9 cellular contexts compared by ENCODE assay signal in genomic region chr9:127805620-127806019, GRCh38. TPM values are rescaled to one million over a fixed set of nuclear protein-coding genes. Genes with fewer than 3 reads are reported as not detected.
DNase-seq lines count a peak whose midpoint lies in the region; ATAC-seq and TF ChIP-seq lines count a peak whose summit lies in the region.
"Had no signal": no experiment of that assay in that cellular context is flagged by ENCODE, and none has a peak within 500 bp of the region (broad histone marks: within the 10 kb centered on the region; RNA-seq: fewer than 3 reads in every experiment).

No MANE protein-coding gene starts in this region.

- H3K36me3 Mint-ChIP-seq in activated CD8-positive, alpha-beta memory T cell treated with anti-CD3 and anti-CD28 coated beads, Interleukin-2, amount 10 ng/mL, durations not matched to agents 7 days and 5 days = peaks cover 22% of the 10 kb centered on the region

- intact Hi-C loops in mammary epithelial cell (cut with micrococcal nuclease) = no loop called here

- dilution Hi-C loops in mammary epithelial cell (cut with HindIII; ENCODE audit: low sequenced_read_pairs) = loop anchor here (5.0 kb wide), 1 partner anchor 67 kb away; no protein-coding TSS in a partner anchor

- H3K4me3 ChIP-seq in mammary epithelial cell (replicated peaks in 1 of 3; ENCODE audit: insufficient read depth in 1 of 3, low read depth in 2 of 3, low read length in 3 of 3) (no peak overlapping the region), suprapubic skin (no peak overlapping the region)

- in situ Hi-C loops in mammary epithelial cell (cut with MboI; ENCODE audit: low sequenced_read_pairs in 2 of 2) = no loop called here

- no peak for TF ChIP-seq EP300 in suprapubic skin (IDR thresholded peaks at IDR 0.05)

- no peaks in the 10 kb centered on the region for H4K20me1 ChIP-seq in mammary epithelial cell (ENCODE audit: insufficient read depth, low read length)

- peak; percentile 64 for DNase-seq in activated CD8-positive, alpha-beta memory T cell treated with anti-CD3 and anti-CD28 coated beads, Interleukin-2, amount 10 ng/mL, durations not matched to agents 7 days and 5 days
- DNase-seq in activated CD8-positive, alpha-beta memory T cell treated with anti-CD3 and anti-CD28 coated beads, Interleukin-2, amount 50 U/mL, for 4 hours = no peak
- DNase-seq in NCI-H510A (lab: John Stamatoyannopoulos, UW) = peak; percentile 48
- DNase-seq in mammary epithelial cell = no peak
- DNase-seq in stimulated activated CD4-positive, alpha-beta T cell treated with anti-CD3 and anti-CD28 coated beads, Interleukin-2, amount 100 ng/mL, for 48 hours = peak; percentile 39 to 40
- no peak for DNase-seq in suprapubic skin (ENCODE audit: low spot score in 2 of 2)
- no peak for DNase-seq in NCI-H2029 (lab: John Stamatoyannopoulos, UW)

- H3K4me2 ChIP-seq in mammary epithelial cell (ENCODE audit: insufficient read depth, low read depth, low read length) = no peak overlapping the region

- ATAC-seq in activated CD8-positive, alpha-beta memory T cell treated with anti-CD3 and anti-CD28 coated beads, Interleukin-2, amount 10 ng/mL, durations not matched to agents 7 days and 5 days = no peak
- no peak for ATAC-seq in HG02973 (IDR thresholded peaks at IDR 0.05; ENCODE audit: unreplicated experiment)
- ATAC-seq: esophagus mucosa had no signal

- TF ChIP-seq POLR2A in suprapubic skin (IDR thresholded peaks at IDR 0.05) = no peak

- CTCF ChIA-PET in activated CD8-positive, alpha-beta memory T cell treated with anti-CD3 and anti-CD28 coated beads, Interleukin-2, amount 10 ng/mL, durations not matched to agents 7 days and 5 days (lab: Charles Lee) = interaction anchor here (0.7 to 5.3 kb wide), 11 partner anchors 8 to 112 kb away, joined by 3 to 30 read pairs (median 4); partner anchors contain the start of gene TOR2A
- CTCF ChIA-PET in mammary epithelial cell (lab: Charles Lee; ENCODE audit: low non-redundant PET) = interaction anchor here (0.9 kb wide), 1 partner anchor 69 kb away, joined by 3 read pairs; no protein-coding TSS in a partner anchor

- TF ChIP-seq CTCF in mammary epithelial cell (conservative IDR thresholded peaks at IDR 0.05 in 1 of 2, IDR thresholded peaks at IDR 0.05 in 1 of 2; ENCODE audit: extremely low read depth in 1 of 2, insufficient read depth in 1 of 2, low read depth in 1 of 2, low read length in 2 of 2) (peak; percentile 3 to 34), suprapubic skin (IDR thresholded peaks at IDR 0.05) (peak in 1 of 2 donors; percentile 16)

- H3K4me1 ChIP-seq in mammary epithelial cell (ENCODE audit: insufficient read depth, low read length) (peaks cover 37% of the 10 kb centered on the region), suprapubic skin (peaks cover 47% of the 10 kb centered on the region)

- H3K27me3 Mint-ChIP-seq in activated CD8-positive, alpha-beta memory T cell treated with anti-CD3 and anti-CD28 coated beads, Interleukin-2, amount 10 ng/mL, durations not matched to agents 7 days and 5 days = no peaks in the 10 kb centered on the region

- peaks cover 2% of the 10 kb centered on the region for H3K36me3 ChIP-seq in mammary epithelial cell (ENCODE audit: insufficient read depth, low read length)
- H3K36me3 ChIP-seq in suprapubic skin = peaks cover 28% of the 10 kb centered on the region

- H3K9me3 ChIP-seq in mammary epithelial cell (replicated peaks; ENCODE audit: insufficient read depth, low read length) (no peaks in the 10 kb centered on the region), suprapubic skin (no peaks in the 10 kb centered on the region)

- WGBS in mammary epithelial cell (ENCODE audit: low coverage, missing lambda C conversion rate) = 73% methylated on average over 8 of the region's 8 CpGs
- 81% methylated on average over 8 of the region's 8 CpGs for WGBS in suprapubic skin

- H3K9me3 Mint-ChIP-seq in activated CD8-positive, alpha-beta memory T cell treated with anti-CD3 and anti-CD28 coated beads, Interleukin-2, amount 10 ng/mL, durations not matched to agents 7 days and 5 days (ENCODE audit: low read depth) = no peaks in the 10 kb centered on the region

- H3K27me3 ChIP-seq in mammary epithelial cell (ENCODE audit: insufficient read depth, low read length) (no peaks in the 10 kb centered on the region), suprapubic skin (no peaks in the 10 kb centered on the region)

- H3K4me3 Mint-ChIP-seq in activated CD8-positive, alpha-beta memory T cell treated with anti-CD3 and anti-CD28 coated beads, Interleukin-2, amount 10 ng/mL, durations not matched to agents 7 days and 5 days = no peak overlapping the region

- no peak overlapping the region for H3K27ac ChIP-seq in mammary epithelial cell (ENCODE audit: insufficient read depth, low read depth, low read length)
- H3K27ac ChIP-seq in suprapubic skin = no peak overlapping the region

- H3K9ac ChIP-seq in mammary epithelial cell (ENCODE audit: insufficient read depth, low read length) = no peak overlapping the region

- H3K4me1 Mint-ChIP-seq in activated CD8-positive, alpha-beta memory T cell treated with anti-CD3 and anti-CD28 coated beads, Interleukin-2, amount 10 ng/mL, durations not matched to agents 7 days and 5 days = peaks cover 23% of the 10 kb centered on the region

- BruUV-seq in mammary epithelial cell (replicated peaks; lab: Mats Ljungman, UMichigan) = no TSS peak

- H2AFZ ChIP-seq in mammary epithelial cell (ENCODE audit: low read depth, low read length) = no peak overlapping the region

- peaks cover 42% of the 10 kb centered on the region for H3K79me2 ChIP-seq in mammary epithelial cell (ENCODE audit: insufficient read depth, low read length)

- no peak overlapping the region for H3K27ac Mint-ChIP-seq in activated CD8-positive, alpha-beta memory T cell treated with anti-CD3 and anti-CD28 coated beads, Interleukin-2, amount 10 ng/mL, durations not matched to agents 7 days and 5 days

RNA-seq across cellular contexts. Expression of gene FPGS, which starts 2.9 kb away (rescaled TPM):
- total RNA-seq in activated CD8-positive, alpha-beta memory T cell treated with anti-CD3 and anti-CD28 coated beads, Interleukin-2, amount 10 ng/mL, durations not matched to agents 7 days and 5 days = 100 to 1,000 TPM; 109 to 117 TPM
- 10 to 100 TPM; 59.5 to 85.8 TPM for total RNA-seq in mammary epithelial cell
- polyA plus RNA-seq in mammary epithelial cell = 56.0 TPM
- polyA minus RNA-seq in mammary epithelial cell = 43.0 TPM
- total RNA-seq in suprapubic skin = 10 to 100 TPM; 22.9 to 50.3 (median 28.3) TPM

RNA-seq across cellular contexts. Expression of gene CDK9, which starts 19.8 kb away (rescaled TPM):
- 100 to 1,000 TPM; 120 to 128 TPM for total RNA-seq in activated CD8-positive, alpha-beta memory T cell treated with anti-CD3 and anti-CD28 coated beads, Interleukin-2, amount 10 ng/mL, durations not matched to agents 7 days and 5 days
- total RNA-seq in mammary epithelial cell (10 to 100 TPM; 63.5 to 71.6 TPM), suprapubic skin (100 to 1,000 TPM in 1 of 4 donors, 10 to 100 TPM in 3; 57.2 to 119 (median 72.7) TPM)
- polyA plus RNA-seq in mammary epithelial cell = 73.8 TPM
- polyA minus RNA-seq in mammary epithelial cell = 66.3 TPM

RNA-seq across cellular contexts. Expression of gene SH2D3C, which starts 27.2 kb away (rescaled TPM):
- total RNA-seq in activated CD8-positive, alpha-beta memory T cell treated with anti-CD3 and anti-CD28 coated beads, Interleukin-2, amount 10 ng/mL, durations not matched to agents 7 days and 5 days = 10 to 100 TPM; 75.2 to 87.8 TPM
- total RNA-seq in mammary epithelial cell = under 1 TPM; under 0.01 to 0.19 TPM
- polyA plus RNA-seq in mammary epithelial cell = 0.08 TPM
- not detected for polyA minus RNA-seq in mammary epithelial cell
- 1 to 10 TPM; 3.4 to 8.9 (median 6.1) TPM for total RNA-seq in suprapubic skin

RNA-seq across cellular contexts. Expression of gene ENG, which starts 48.8 kb away (rescaled TPM):
- total RNA-seq in activated CD8-positive, alpha-beta memory T cell treated with anti-CD3 and anti-CD28 coated beads, Interleukin-2, amount 10 ng/mL, durations not matched to agents 7 days and 5 days = 10 to 100 TPM; 18.4 to 21.3 TPM
- total RNA-seq in mammary epithelial cell = 10 to 100 TPM in 1 of 2 donors, 1 to 10 TPM in 1; 4.0 to 32.2 TPM
- polyA plus RNA-seq in mammary epithelial cell = 15.1 TPM
- polyA minus RNA-seq in mammary epithelial cell = 29.8 TPM
- total RNA-seq in suprapubic skin = 10 to 100 TPM; 17.2 to 38.7 (median 31.2) TPM

Comparison
In these comparisons a context has a peak if more than half of its experiments do, and no peak if none do; other contexts are left out.
1. DNase-seq: peak in activated CD8-positive, alpha-beta memory T cell treated with anti-CD3 and anti-CD28 coated beads, Interleukin-2, amount 10 ng/mL, durations not matched to agents 7 days and 5 days (single experiment), NCI-H510A (single experiment) and stimulated activated CD4-positive, alpha-beta T cell treated with anti-CD3 and anti-CD28 coated beads, Interleukin-2, amount 100 ng/mL, for 48 hours (2 of 2); none in activated CD8-positive, alpha-beta memory T cell treated with anti-CD3 and anti-CD28 coated beads, Interleukin-2, amount 50 U/mL, for 4 hours (single experiment), mammary epithelial cell (single experiment), suprapubic skin (0 of 2) and NCI-H2029 (single experiment).
2. RNA of gene SH2D3C, which starts 27.2 kb away (total RNA-seq): 75.2 to 87.8 TPM in activated CD8-positive, alpha-beta memory T cell treated with anti-CD3 and anti-CD28 coated beads, Interleukin-2, amount 10 ng/mL, durations not matched to agents 7 days and 5 days; 3.4 to 8.9 TPM in suprapubic skin and under 0.01 to 0.19 TPM in mammary epithelial cell; every median in the first group is over 4 times any median in the second.